In the genomic region with DNA sequence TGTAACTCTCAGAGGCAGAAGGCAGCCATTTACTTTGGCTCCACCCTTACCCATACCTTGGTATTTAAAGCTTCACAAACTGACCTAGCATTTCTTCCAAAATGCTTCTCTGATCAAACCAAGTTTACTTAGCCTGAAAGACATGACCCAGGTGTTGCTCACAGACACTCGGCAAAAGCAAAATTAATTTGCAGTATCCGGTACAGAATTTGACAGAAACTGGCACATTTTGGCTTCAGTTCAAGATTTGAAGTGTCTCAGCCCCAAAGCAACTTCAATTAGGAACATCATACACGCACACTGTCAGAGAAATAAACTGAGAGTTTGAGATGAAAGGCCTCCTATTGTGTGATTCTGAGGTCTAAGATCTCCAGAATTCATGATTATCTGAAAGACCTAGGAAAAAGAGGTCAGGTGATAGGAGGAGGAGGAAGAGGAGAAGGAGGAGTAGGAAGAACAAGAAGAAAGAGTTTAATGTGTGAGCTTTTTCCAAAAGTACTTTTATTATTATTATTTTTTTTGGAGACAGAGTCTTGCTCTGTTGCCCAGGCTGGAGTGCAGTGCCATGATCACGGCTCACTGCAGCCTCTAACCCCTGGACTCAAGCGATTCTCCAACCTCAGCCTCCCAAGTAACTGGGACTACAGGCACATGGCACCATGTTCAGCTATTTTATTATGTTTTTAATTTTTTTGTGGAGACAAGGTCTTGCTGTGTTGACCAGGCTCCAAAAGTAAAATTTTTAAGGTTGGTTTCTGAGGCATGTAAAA, we compare ENCODE assay signal across 10 cellular contexts.
DNase-seq lines count a peak whose midpoint lies in the region; TF ChIP-seq lines count a peak whose summit lies in the region.
"Had no signal": no experiment of that assay in that cellular context is flagged by ENCODE, and none has a peak within 500 bp of the region (broad histone marks: within the 10 kb centered on the region; RNA-seq: fewer than 3 reads in every experiment).

No MANE protein-coding gene starts in this region.

- H3K79me2 ChIP-seq in OCI-LY1 (ENCODE audit: insufficient read depth, low read length), result peaks cover 16% of the 10 kb centered on the region

- H3K9me3 ChIP-seq in HUES48 (ENCODE audit: control insufficient read depth, insufficient read depth, low read length), result no peaks in the 10 kb centered on the region
- no peaks in the 10 kb centered on the region for H3K9me3 ChIP-seq in OCI-LY1 (ENCODE audit: low read length)
- H3K9me3 ChIP-seq in iPS-20b (ENCODE audit: insufficient read depth, low read depth, low read length), result no peaks in the 10 kb centered on the region
- no peaks in the 10 kb centered on the region for H3K9me3 ChIP-seq in stomach
- H3K9me3 ChIP-seq in effector memory CD4-positive, alpha-beta T cell (ENCODE audit: control insufficient read depth, low read length), result no peaks in the 10 kb centered on the region
- H3K9me3 ChIP-seq: mucosa of descending colon had no signal

- H4K20me1 ChIP-seq in OCI-LY1 (ENCODE audit: insufficient read depth, low read length), result no peaks in the 10 kb centered on the region

- peak overlapping the region; percentile 65 for H3K4me2 ChIP-seq in OCI-LY1 (ENCODE audit: low read length)

- H3K9me2 ChIP-seq in OCI-LY1 (ENCODE audit: low read depth, low read length), result no peaks in the 10 kb centered on the region

- 73 to 80% (median 74%) methylated on average over 5 of the region's 5 CpGs for WGBS in stomach, 5 donors

- no peak overlapping the region; the same call in 1 of the 2 replicates for H3K9ac ChIP-seq in HUES48 (ENCODE audit: low read depth, low read length)
- peak overlapping the region; percentile 47 for H3K9ac ChIP-seq in OCI-LY1 (ENCODE audit: low read length)
- H3K9ac ChIP-seq in iPS-20b (ENCODE audit: low read depth, low read length), result no peak overlapping the region; the same call in 1 of the 2 replicates

- no peak overlapping the region for H2AFZ ChIP-seq in OCI-LY1 (ENCODE audit: low read length)

- H3K4me1 ChIP-seq in HUES48 (ENCODE audit: control insufficient read depth, insufficient read depth, low read length) (peaks cover 89% of the 10 kb centered on the region), OCI-LY1 (ENCODE audit: insufficient read depth, low read length, severe bottlenecking) (peaks cover 97% of the 10 kb centered on the region), iPS-20b (ENCODE audit: insufficient read depth, low read length) (peaks cover 79% of the 10 kb centered on the region), stomach (peaks cover 39 to 81% (median 64%) of the 10 kb centered on the region in 4 donors)
- no peaks in the 10 kb centered on the region for H3K4me1 ChIP-seq in effector memory CD4-positive, alpha-beta T cell (ENCODE audit: control insufficient read depth, insufficient read depth, low read length, poor library complexity, severe bottlenecking)

- H3K36me3 ChIP-seq in HUES48 (ENCODE audit: control insufficient read depth, insufficient read depth, low read length) (peaks cover 6% of the 10 kb centered on the region; the same call in 1 of the 2 replicates), OCI-LY1 (ENCODE audit: insufficient read depth, low read length) (no peaks in the 10 kb centered on the region), iPS-20b (ENCODE audit: insufficient read depth, low read depth, low read length) (no peaks in the 10 kb centered on the region), stomach (peaks cover 4 to 9% (median 6%) of the 10 kb centered on the region in 4 donors)
- H3K36me3 ChIP-seq in effector memory CD4-positive, alpha-beta T cell (ENCODE audit: control insufficient read depth, insufficient read depth, low read length), result no peaks in the 10 kb centered on the region

- 0 out of 2 replicates have a peak, but pooled peaks cover 3% of the 10 kb centered on the region for H3F3A ChIP-seq in OCI-LY1 (ENCODE audit: insufficient read depth, low read length)

- no peak for DNase-seq in stomach
- no peak for DNase-seq in effector memory CD4-positive, alpha-beta T cell
- no peak for DNase-seq in anterior cingulate cortex (lab: John Stamatoyannopoulos, UW)
- no peak for DNase-seq in GM03348 (ENCODE audit: low spot score)
- DNase-seq: Kasumi-1, mucosa of descending colon, PC-3 had no signal

- H3K4me3 ChIP-seq in HUES48 (ENCODE audit: low read depth, low read length) (peak overlapping the region; percentile 48; the same call in 1 of the 2 replicates), OCI-LY1 (ENCODE audit: low read depth, low read length, poor library complexity, severe bottlenecking) (peak overlapping the region; percentile 39), iPS-20b (ENCODE audit: low read length) (peak overlapping the region; percentile 52; the same call in 1 of the 2 replicates), stomach (no peak overlapping the region)
- no peak overlapping the region for H3K4me3 ChIP-seq in effector memory CD4-positive, alpha-beta T cell (ENCODE audit: insufficient read depth, low read depth, low read length, poor library complexity, severe bottlenecking)
- H3K4me3 ChIP-seq: mucosa of descending colon had no signal

- no peak for TF ChIP-seq POLR2A in stomach (IDR thresholded peaks at IDR 0.05)

- TF ChIP-seq CTCF in OCI-LY1 (IDR thresholded peaks at IDR 0.05; ENCODE audit: low read length), result no peak
- TF ChIP-seq CTCF in stomach (IDR thresholded peaks at IDR 0.05), result no peak

- TF ChIP-seq EP300 in stomach (IDR thresholded peaks at IDR 0.05), result no peak

- intact Hi-C loops in stomach (cut with DNase I; ENCODE audit: low total_unique reads), result no loop called here

- peak overlapping the region; percentile 90 for H3K27ac ChIP-seq in HUES48 (ENCODE audit: low read depth, low read length)
- peak overlapping the region; percentile 92 for H3K27ac ChIP-seq in OCI-LY1 (ENCODE audit: low read depth, low read length, poor library complexity, severe bottlenecking)
- peak overlapping the region; percentile 41 for H3K27ac ChIP-seq in iPS-20b (ENCODE audit: low read length)
- H3K27ac ChIP-seq in stomach, result peak overlapping the region in 4 of 5 donors; percentile 75 to 89 (median 84)
- no peak overlapping the region for H3K27ac ChIP-seq in effector memory CD4-positive, alpha-beta T cell (ENCODE audit: insufficient read depth, low read length, poor library complexity, severe bottlenecking)

- H3K27me3 ChIP-seq in HUES48 (ENCODE audit: control insufficient read depth, insufficient read depth, low read length) (no peaks in the 10 kb centered on the region), OCI-LY1 (ENCODE audit: insufficient read depth, low read length) (no peaks in the 10 kb centered on the region), iPS-20b (ENCODE audit: insufficient read depth, low read length) (no peaks in the 10 kb centered on the region), stomach (no peaks in the 10 kb centered on the region)
- H3K27me3 ChIP-seq in effector memory CD4-positive, alpha-beta T cell (replicated peaks; ENCODE audit: control insufficient read depth, insufficient read depth, low read length, poor library complexity, severe bottlenecking), result no peaks in the 10 kb centered on the region

Comparison
In these comparisons a context has a peak if more than half of its experiments do, and no peak if none do; other contexts are left out.
1. H3K4me3 ChIP-seq: peak in HUES48 (single experiment), OCI-LY1 (single experiment) and iPS-20b (single experiment); none in stomach (0 of 4) and effector memory CD4-positive, alpha-beta T cell (single experiment).